Comparison of ENCODE assay signal across 8 cellular contexts in the genomic region with DNA sequence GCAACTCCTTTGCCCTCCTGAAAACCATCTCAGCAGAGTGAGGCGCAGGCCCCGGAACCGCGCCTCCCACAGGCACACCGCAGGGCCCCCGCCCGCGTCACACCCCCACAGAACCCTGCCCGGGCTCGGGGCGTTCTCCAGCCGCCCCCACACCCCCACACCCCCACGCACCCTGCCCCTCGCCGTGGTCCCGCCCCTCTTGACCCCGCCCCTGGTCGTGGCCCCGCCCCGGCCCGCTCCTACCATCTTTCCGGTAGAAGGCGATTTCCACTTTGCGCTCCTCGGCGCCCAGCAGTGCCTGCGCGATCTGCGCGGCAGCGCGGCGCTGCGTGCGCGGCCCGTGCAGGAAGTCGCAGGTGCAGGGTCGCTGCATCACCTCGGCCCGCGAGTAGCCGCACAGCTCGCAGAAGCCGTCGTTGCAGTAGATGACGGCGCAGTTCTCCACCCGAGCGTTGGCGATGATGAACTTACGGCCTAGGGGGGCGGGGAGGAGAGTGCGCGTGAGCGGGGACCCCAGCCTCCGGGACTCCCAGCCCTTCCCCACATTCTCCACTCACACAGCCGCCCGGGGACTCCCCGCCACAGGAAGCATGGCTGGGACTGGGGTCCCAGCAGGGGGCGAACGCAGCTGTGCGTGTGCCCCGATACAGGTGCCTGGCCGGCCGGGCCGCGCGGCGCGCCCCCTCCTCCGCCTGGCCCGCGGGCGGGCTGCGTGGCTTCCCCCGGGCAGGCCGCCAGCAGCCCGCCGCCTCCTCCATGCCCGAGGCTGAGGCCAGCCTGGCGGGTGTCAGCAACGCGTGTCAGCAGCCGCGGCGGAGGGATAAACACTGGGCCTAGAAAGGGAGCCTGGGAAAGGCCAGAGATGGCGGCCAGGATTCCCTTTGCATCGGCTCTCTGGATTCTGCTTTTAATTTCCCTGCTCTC. TPM values are rescaled to one million over a fixed set of nuclear protein-coding genes. Genes with fewer than 3 reads are reported as not detected.
DNase-seq lines count a peak whose midpoint lies in the region; ATAC-seq lines count a peak whose summit lies in the region.

No MANE protein-coding gene starts in this region.

- H2BK120ac ChIP-seq in mesenchymal stem cell (ENCODE audit: low read depth, low read length) = no peak overlapping the region

- H2AK5ac ChIP-seq in mesenchymal stem cell (ENCODE audit: low read length, severe bottlenecking) = no peak overlapping the region

- peak; percentile 66 for DNase-seq in Daoy (ENCODE audit: low read depth)
- DNase-seq in NCI-H1105 (lab: John Stamatoyannopoulos, UW) = peak; percentile 68
- DNase-seq in activated CD4-positive, alpha-beta T cell treated with anti-CD3 and anti-CD28 coated beads for 24 hours (ENCODE audit: low read depth in 2 of 2) = peak; percentile 65 to 69
- DNase-seq in mesenchymal stem cell = peak; percentile 50
- DNase-seq in stimulated activated CD8-positive, alpha-beta memory T cell treated with anti-CD3 and anti-CD28 coated beads, Interleukin-15, amount 100 ng/mL, for 48 hours (ENCODE audit: low read depth in 2 of 2) = peak; percentile 44 to 61
- no peak for DNase-seq in NCI-H128 (lab: John Stamatoyannopoulos, UW; ENCODE audit: unreplicated experiment)

- peak overlapping the region; percentile 18 for H4K91ac ChIP-seq in mesenchymal stem cell (ENCODE audit: low read length)

- H3K23ac ChIP-seq in mesenchymal stem cell (ENCODE audit: low read length in 2 of 2) = peak overlapping the region in 1 of 2 experiments; percentile 73

- H4K8ac ChIP-seq in mesenchymal stem cell (ENCODE audit: low read length) = no peak overlapping the region

- peak overlapping the region in 1 of 2 experiments; percentile 45 for H3K4me3 ChIP-seq in mesenchymal stem cell (ENCODE audit: insufficient read depth in 1 of 2, low read depth in 1 of 2, low read length in 2 of 2)

- H2BK15ac ChIP-seq in mesenchymal stem cell (ENCODE audit: low read depth, poor library complexity, severe bottlenecking) = no peak overlapping the region

- no peaks in the 10 kb centered on the region for H3K36me3 ChIP-seq in mesenchymal stem cell (ENCODE audit: control insufficient read depth in 1 of 2, insufficient read depth in 2 of 2, low read depth in 1 of 2, low read length in 2 of 2)

- peak; percentile 60 for ATAC-seq in GM21723 (IDR thresholded peaks at IDR 0.05; ENCODE audit: unreplicated experiment)

- no peak overlapping the region for H3K14ac ChIP-seq in mesenchymal stem cell (ENCODE audit: low read length in 2 of 2)

- no peak overlapping the region for H2BK5ac ChIP-seq in mesenchymal stem cell (ENCODE audit: low read depth, low read length, poor library complexity, severe bottlenecking)

- H3K18ac ChIP-seq in mesenchymal stem cell (ENCODE audit: low read depth in 1 of 2, low read length in 2 of 2) = no peak overlapping the region

- H3K9ac ChIP-seq in mesenchymal stem cell (ENCODE audit: low read length) = no peak overlapping the region

- H2BK12ac ChIP-seq in mesenchymal stem cell (ENCODE audit: low read length in 2 of 2) = no peak overlapping the region

- peaks cover 25% of the 10 kb centered on the region for H3K4me1 ChIP-seq in mesenchymal stem cell (ENCODE audit: control insufficient read depth, insufficient read depth, low read depth, low read length)

- peaks cover 89% of the 10 kb centered on the region in 2 experiments for H3K27me3 ChIP-seq in mesenchymal stem cell (ENCODE audit: control insufficient read depth in 1 of 2, insufficient read depth in 1 of 2, low read length in 2 of 2)

- no peaks in the 10 kb centered on the region for H3K9me3 ChIP-seq in mesenchymal stem cell (ENCODE audit: control insufficient read depth, low read length)

- H2AFZ ChIP-seq in mesenchymal stem cell (ENCODE audit: low read depth, low read length) = no peak overlapping the region

- peak overlapping the region; percentile 84 for H3K4me2 ChIP-seq in mesenchymal stem cell (ENCODE audit: low read length, poor library complexity, severe bottlenecking)

- no peak overlapping the region for H3K4ac ChIP-seq in mesenchymal stem cell (ENCODE audit: low read depth in 1 of 2, low read length in 2 of 2)

- H3K27ac ChIP-seq in cingulate gyrus (ENCODE audit: low read depth, low read length) (peak overlapping the region; percentile 77), mesenchymal stem cell (ENCODE audit: low read length, poor library complexity, severe bottlenecking) (no peak overlapping the region)

- H3K79me1 ChIP-seq in mesenchymal stem cell (replicated peaks; ENCODE audit: low read length, poor library complexity, severe bottlenecking) = no peaks in the 10 kb centered on the region

- WGBS in mesenchymal stem cell = 3% methylated on average over 64 of the region's 89 CpGs

RNA-seq across cellular contexts. Expression of a gene that starts 3.4 kb away (rescaled TPM):
- 0.80 and 1.3 TPM in 2 replicates for total RNA-seq in Daoy (2014; rRNA removed; shearing (Covaris generic))
- 0.87 TPM for polyA plus RNA-seq in mesenchymal stem cell (2013, experiment 1 of 2)
- 0.92 TPM for polyA plus RNA-seq in mesenchymal stem cell (2013, experiment 2 of 2)

RNA-seq across cellular contexts. Expression of a gene that starts 16.1 kb away (rescaled TPM):
- 0.39 and 0.46 TPM in 2 replicates for total RNA-seq in Daoy (2014; rRNA removed; shearing (Covaris generic))
- 4.7 TPM for polyA plus RNA-seq in mesenchymal stem cell (2013, experiment 1 of 2)
- 3.5 TPM for polyA plus RNA-seq in mesenchymal stem cell (2013, experiment 2 of 2)

RNA-seq across cellular contexts. Expression of a gene that starts 49.6 kb away (rescaled TPM):
- total RNA-seq in Daoy (2014; rRNA removed; shearing (Covaris generic)) = not detected in 2 replicates
- 0.28 TPM for polyA plus RNA-seq in mesenchymal stem cell (2013, experiment 1 of 2)
- polyA plus RNA-seq in mesenchymal stem cell (2013, experiment 2 of 2) = 0.71 TPM

RNA-seq across cellular contexts. Expression of a gene that starts 53.5 kb away (rescaled TPM):
- total RNA-seq in Daoy (2014; rRNA removed; shearing (Covaris generic)) = 44.2 and 49.1 TPM in 2 replicates
- 17.2 TPM for polyA plus RNA-seq in mesenchymal stem cell (2013, experiment 1 of 2)
- polyA plus RNA-seq in mesenchymal stem cell (2013, experiment 2 of 2) = 16.1 TPM
